In the genomic region with DNA sequence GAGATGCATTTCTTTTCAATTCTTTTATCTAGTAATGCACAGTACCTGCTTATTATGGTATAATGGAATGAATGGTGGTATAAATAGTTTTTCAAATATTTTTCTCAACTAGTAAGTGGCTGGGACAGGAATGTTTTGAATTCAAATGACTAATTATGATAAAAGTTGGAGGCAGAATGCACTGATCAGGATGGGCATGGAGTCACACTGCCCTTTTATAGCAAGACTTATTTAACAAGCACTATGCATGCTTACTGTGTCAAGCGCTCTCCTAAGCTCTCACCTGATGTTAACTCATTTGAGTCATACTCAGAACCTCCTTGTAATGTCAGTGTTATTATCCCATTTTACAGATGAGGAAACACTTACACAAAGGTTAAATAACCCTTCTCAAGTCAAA, we compare ENCODE assay signal across 1 cellular context.
TF ChIP-seq lines count a peak whose summit lies in the region.

No MANE protein-coding gene starts in this region.

TF ChIP-seq in IMR-90, 13 proteins besides CTCF, POLR2A, EP300 and RAD21:
- TF ChIP-seq RCOR1 (IDR thresholded peaks at IDR 0.05; ENCODE audit: insufficient replicate concordance, low read length) (no peak), FOS (IDR thresholded peaks at IDR 0.05; ENCODE audit: low read depth, low read length) (no peak), MAFK (IDR thresholded peaks at IDR 0.05; ENCODE audit: low read depth, low read length) (no peak), SMC3 (IDR thresholded peaks at IDR 0.05; ENCODE audit: low read depth, low read length) (no peak), BHLHE40 (IDR thresholded peaks at IDR 0.05; ENCODE audit: low read depth, low read length) (no peak), RFX5 (IDR thresholded peaks at IDR 0.05; ENCODE audit: low read depth, low read length) (no peak), MAZ (IDR thresholded peaks at IDR 0.05; ENCODE audit: borderline replicate concordance, low read depth, low read length) (no peak), CEBPB (IDR thresholded peaks at IDR 0.05; ENCODE audit: low read depth, low read length) (no peak), MXI1 (IDR thresholded peaks at IDR 0.05; ENCODE audit: borderline replicate concordance, low read depth, low read length) (no peak), NFE2L2 (IDR thresholded peaks at IDR 0.05; ENCODE audit: low read depth, low read length) (no peak), CHD1 (IDR thresholded peaks at IDR 0.05; ENCODE audit: low read depth, low read length) (no peak)
- TF ChIP-seq, protein P1, sequence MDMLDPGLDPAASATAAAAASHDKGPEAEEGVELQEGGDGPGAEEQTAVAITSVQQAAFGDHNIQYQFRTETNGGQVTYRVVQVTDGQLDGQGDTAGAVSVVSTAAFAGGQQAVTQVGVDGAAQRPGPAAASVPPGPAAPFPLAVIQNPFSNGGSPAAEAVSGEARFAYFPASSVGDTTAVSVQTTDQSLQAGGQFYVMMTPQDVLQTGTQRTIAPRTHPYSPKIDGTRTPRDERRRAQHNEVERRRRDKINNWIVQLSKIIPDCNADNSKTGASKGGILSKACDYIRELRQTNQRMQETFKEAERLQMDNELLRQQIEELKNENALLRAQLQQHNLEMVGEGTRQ (IDR thresholded peaks at IDR 0.05; ENCODE audit: low read depth, low read length): no peak
- TF ChIP-seq, protein P2, sequence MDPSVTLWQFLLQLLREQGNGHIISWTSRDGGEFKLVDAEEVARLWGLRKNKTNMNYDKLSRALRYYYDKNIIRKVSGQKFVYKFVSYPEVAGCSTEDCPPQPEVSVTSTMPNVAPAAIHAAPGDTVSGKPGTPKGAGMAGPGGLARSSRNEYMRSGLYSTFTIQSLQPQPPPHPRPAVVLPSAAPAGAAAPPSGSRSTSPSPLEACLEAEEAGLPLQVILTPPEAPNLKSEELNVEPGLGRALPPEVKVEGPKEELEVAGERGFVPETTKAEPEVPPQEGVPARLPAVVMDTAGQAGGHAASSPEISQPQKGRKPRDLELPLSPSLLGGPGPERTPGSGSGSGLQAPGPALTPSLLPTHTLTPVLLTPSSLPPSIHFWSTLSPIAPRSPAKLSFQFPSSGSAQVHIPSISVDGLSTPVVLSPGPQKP (IDR thresholded peaks at IDR 0.05; ENCODE audit: borderline replicate concordance, low read depth, low read length): no peak
